Comparison of ENCODE assay signal across 10 cellular contexts in the genomic region with DNA sequence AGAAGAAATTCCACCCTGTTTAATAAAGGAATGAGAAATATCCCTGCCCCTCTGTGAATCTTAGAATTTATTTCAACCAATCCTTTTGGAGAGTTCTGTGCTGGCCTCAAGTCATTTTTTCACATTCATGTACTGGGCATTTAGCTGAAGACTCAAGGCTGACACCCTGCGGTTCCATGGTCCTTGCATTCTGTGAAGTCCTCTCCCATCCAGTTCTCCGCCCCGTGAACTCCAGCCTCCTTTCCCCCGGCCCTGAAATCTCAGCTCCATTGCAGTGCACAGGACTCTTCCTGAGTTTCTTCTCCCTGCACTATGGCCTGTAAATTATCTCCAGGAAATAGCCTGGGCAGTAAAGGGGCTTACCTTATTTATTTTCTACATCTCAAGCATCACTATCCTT.
A peak's percentile ranks its signal among the peaks of the same experiment; 100 is the strongest.
DNase-seq lines count a peak whose midpoint lies in the region; TF ChIP-seq lines count a peak whose summit lies in the region.
"Had no signal": no experiment of that assay in that cellular context is flagged by ENCODE, and none has a peak within 500 bp of the region (broad histone marks: within the 10 kb centered on the region; RNA-seq: fewer than 3 reads in every experiment).

No MANE protein-coding gene starts in this region.

- DNase-seq in LNCaP clone FGC (ENCODE audit: low read depth): no peak
- DNase-seq in amniotic epithelial cell (ENCODE audit: low read depth): peak; percentile 42
- peak; percentile 75 for DNase-seq in myocyte (ENCODE audit: low read depth)
- no peak for DNase-seq in activated effector memory CD4-positive, alpha-beta T cell treated with anti-CD3 and anti-CD28 coated beads, Interleukin-2, amount 50 U/mL, for 16 hours
- DNase-seq in AML-193 (lab: John Stamatoyannopoulos, UW): no peak
- DNase-seq in SIG-M5 treated with dmso at 0.1 percent for 504 hours (lab: John Stamatoyannopoulos, UW; ENCODE audit: unreplicated experiment): no peak
- DNase-seq: lower lobe of right lung, NCI-H1105, testis had no signal

- TF ChIP-seq CTCF in GM12872 (IDR thresholded peaks at IDR 0.05; ENCODE audit: insufficient read depth, low read depth, low read length) (0 out of 3 replicates have a peak, but pooled peaks have one; percentile 28), LNCaP clone FGC (IDR thresholded peaks at IDR 0.05; ENCODE audit: control insufficient read depth, extremely low read depth, insufficient read depth) (peak; percentile 47)

- H3K4me3 ChIP-seq in LNCaP clone FGC (ENCODE audit: low read depth, low read length): no peak overlapping the region
- H3K4me3 ChIP-seq: lower lobe of right lung, testis had no signal

Comparison
In these comparisons a context has a peak if more than half of its experiments do, and no peak if none do; other contexts are left out.
1. DNase-seq: peak in amniotic epithelial cell (single experiment) and myocyte (single experiment); none in LNCaP clone FGC (single experiment), activated effector memory CD4-positive, alpha-beta T cell treated with anti-CD3 and anti-CD28 coated beads, Interleukin-2, amount 50 U/mL, for 16 hours (single experiment), AML-193 (0 of 2) and SIG-M5 treated with dmso at 0.1 percent for 504 hours (single experiment).